8 cellular contexts compared by ENCODE assay signal in the genomic region with DNA sequence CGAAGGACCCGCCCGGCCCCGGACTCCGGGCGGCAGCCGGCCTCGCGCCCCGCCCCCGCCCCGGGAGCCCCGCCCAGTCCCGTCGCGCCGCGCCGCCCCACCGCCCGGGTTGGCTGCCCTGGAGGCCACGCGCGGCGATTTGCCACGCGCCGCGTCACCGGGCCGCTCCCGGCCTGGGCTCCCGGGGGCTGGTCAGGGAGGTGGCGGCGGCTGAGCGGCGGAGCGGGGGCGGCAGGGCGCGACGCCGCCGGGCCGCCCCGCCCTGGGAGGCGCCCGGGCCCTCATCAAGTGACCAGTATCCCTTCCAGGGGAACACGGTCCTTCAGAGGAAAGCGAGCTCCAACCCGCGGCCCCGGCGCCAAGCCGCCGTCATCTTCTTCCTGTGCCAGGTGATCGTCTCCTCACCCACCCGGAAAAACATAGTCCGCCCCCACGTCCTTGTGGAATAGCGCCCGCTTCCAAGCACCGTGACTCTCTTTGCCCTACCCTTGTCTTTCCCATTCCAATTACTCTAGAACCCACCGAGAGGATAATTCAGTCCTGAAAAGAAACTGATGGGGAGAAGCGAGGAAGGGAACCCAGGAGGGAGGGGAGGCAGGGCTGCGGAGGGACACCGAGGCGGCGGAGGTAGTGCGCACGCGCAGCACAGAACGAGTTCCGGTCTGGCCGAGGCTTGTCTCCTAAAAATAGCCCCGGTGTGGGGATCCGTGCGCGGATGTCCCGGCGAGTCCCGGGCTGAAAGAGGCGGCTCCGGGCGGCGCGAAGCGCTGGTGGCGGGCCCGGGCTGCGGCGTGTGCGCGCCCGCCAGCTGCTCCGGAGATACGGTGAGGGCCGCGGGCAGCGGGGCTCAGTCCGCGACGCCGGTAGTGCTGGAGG. TPM values are rescaled to one million over a fixed set of nuclear protein-coding genes. Genes with fewer than 3 reads are reported as not detected.
DNase-seq lines count a peak whose midpoint lies in the region; ATAC-seq, FAIRE-seq and TF ChIP-seq lines count a peak whose summit lies in the region.

A gene (plus strand): TSS at position 704 of the 876 bp plus-strand sequence. CDS start 67,136 bp downstream, outside the sequence.

- peaks cover 6 to 35% (median 29%) of the 10 kb centered on the region in 11 experiments; a peak in 16 of 22 replicates for H4K20me1 ChIP-seq in BLaER1 treated with 17β-estradiol and CSF1 and Interleukin-3, amounts not matched to agents 10 nM and 100 nM
- peaks cover 9% of the 10 kb centered on the region; the same call in 1 of the 2 replicates for H4K20me1 ChIP-seq in HepG2 (ENCODE audit: insufficient read depth, low read length)

- peaks cover 42% of the 10 kb centered on the region for H3K79me2 ChIP-seq in HepG2 (ENCODE audit: insufficient read depth, low read length)

- FAIRE-seq in HepG2 (lab: Jason Lieb, UNC): no peak

- peak within 1 kb of the TSS; percentile 93 to 99 (median 96) for H3K9ac ChIP-seq in BLaER1 treated with 17β-estradiol and CSF1 and Interleukin-3, amounts not matched to agents 10 nM and 100 nM
- H3K9ac ChIP-seq in HepG2 (ENCODE audit: insufficient read depth, low read depth, low read length): peak within 1 kb of the TSS; percentile 75

- peak within 1 kb of the TSS; percentile 95 to 99 (median 98) for H3K27ac ChIP-seq in BLaER1 treated with 17β-estradiol and CSF1 and Interleukin-3, amounts not matched to agents 10 nM and 100 nM
- H3K27ac ChIP-seq in HepG2 (ENCODE audit: extremely low read length, insufficient read depth, low read length): peak within 1 kb of the TSS; percentile 78

- no peak for TF ChIP-seq CTCF in HepG2 (CRISPR knock-in tag; IDR thresholded peaks at IDR 0.05)

- peak within 1 kb of the TSS; percentile 95 for H2AFZ ChIP-seq in HepG2 (ENCODE audit: low read length)

- BruUV-seq in HepG2 (replicated peaks; lab: Mats Ljungman, UMichigan): no TSS peak

- H3K27me3 ChIP-seq in BLaER1 treated with 17β-estradiol and CSF1 and Interleukin-3, amounts not matched to agents 10 nM and 100 nM: no peaks in the 10 kb centered on the region
- peaks cover 0 to 3% of the 10 kb centered on the region in 2 experiments; a peak in 2 of 5 replicates for H3K27me3 ChIP-seq in HepG2 (ENCODE audit: control insufficient read depth in 1 of 2, insufficient read depth in 2 of 2, low read length in 2 of 2)

- peaks cover 0 to 3% (median 2%) of the 10 kb centered on the region in 11 experiments; a peak in 4 of 22 replicates for H3K9me3 ChIP-seq in BLaER1 treated with 17β-estradiol and CSF1 and Interleukin-3, amounts not matched to agents 10 nM and 100 nM (replicated peaks in 1 of 11)
- no peaks in the 10 kb centered on the region for H3K9me3 ChIP-seq in HepG2 (ENCODE audit: low read length)

- peak; percentile 94 for DNase-seq in NCI-H82 (lab: John Stamatoyannopoulos, UW)
- DNase-seq in activated CD4-positive, alpha-beta T cell treated with anti-CD3 and anti-CD28 coated beads, Interleukin-2, amount 50 U/mL, for 48 hours: peak; percentile 93 to 94
- DNase-seq in dermis microvascular lymphatic vessel endothelial cell (ENCODE audit: low read depth in 2 of 2): peak; percentile 92 to 95
- peak; percentile 82 for DNase-seq in HepG2 (ENCODE audit: low spot score)
- peak; percentile 87 to 90 for DNase-seq in stimulated activated CD4-positive, alpha-beta T cell treated with anti-CD3 and anti-CD28 coated beads, Interleukin-2, amount 100 ng/mL, for 48 hours

- ATAC-seq in GM19351 (IDR thresholded peaks at IDR 0.05; ENCODE audit: unreplicated experiment): peak; percentile 59
- peak; percentile 56 for ATAC-seq in HG03520 (IDR thresholded peaks at IDR 0.05; ENCODE audit: unreplicated experiment)
- peak; percentile 81 for ATAC-seq in HepG2

- peak; percentile 64 to 79 for TF ChIP-seq POLR2A in HepG2 (IDR thresholded peaks at IDR 0.05; ENCODE audit: insufficient read depth in 1 of 2, low read depth in 2 of 2, low read length in 2 of 2)

- TF ChIP-seq EP300 in HepG2 (IDR thresholded peaks at IDR 0.05; ENCODE audit: low read depth in 2 of 2, low read length in 2 of 2) (no peak), HepG2 (CRISPR knock-in tag; IDR thresholded peaks at IDR 0.05; ENCODE audit: borderline replicate concordance) (peak; percentile 30; the same call in 1 of the 2 replicates)

- POLR2A ChIA-PET in HepG2 (lab: Yijun Ruan, JAX): interaction anchor here (0.6 to 3.3 kb wide), 5 partner anchors 40 to 168 kb away, joined by 3 to 13 read pairs (median 6); a partner anchor contains a TSS

- intact Hi-C loops in HepG2 (cut with micrococcal nuclease; ENCODE audit: unreplicated experiment): no loop called here

- peak within 1 kb of the TSS; percentile 82 to 98 (median 93) for H3K4me2 ChIP-seq in BLaER1 treated with 17β-estradiol and CSF1 and Interleukin-3, amounts not matched to agents 10 nM and 100 nM
- peak within 1 kb of the TSS; percentile 86 for H3K4me2 ChIP-seq in HepG2 (ENCODE audit: low read depth, low read length)

- 1% methylated on average over 23 of the region's 104 CpGs for WGBS in HepG2 (ENCODE audit: low lambda C conversion rate)

- in situ Hi-C loops in HepG2 (cut with HindIII; ENCODE audit: extremely low pct_ligation_motif_present, low pct_unique_long_range_greater_than_20kb): loop anchor here (10.0 kb wide), 1 partner anchor 131 kb away; no protein-coding TSS in a partner anchor

- H3K36me3 ChIP-seq in BLaER1 treated with 17β-estradiol and CSF1 and Interleukin-3, amounts not matched to agents 10 nM and 100 nM: peaks cover 0 to 15% (median 6%) of the 10 kb centered on the region in 11 experiments; a peak in 15 of 22 replicates
- no peaks in the 10 kb centered on the region for H3K36me3 ChIP-seq in HepG2 (replicated peaks in 1 of 2; ENCODE audit: control insufficient read depth in 1 of 2, insufficient read depth in 2 of 2, low read length in 2 of 2)

- peaks cover 43 to 59% (median 49%) of the 10 kb centered on the region in 10 experiments for H3K4me1 ChIP-seq in BLaER1 treated with 17β-estradiol and CSF1 and Interleukin-3, amounts not matched to agents 10 nM and 100 nM
- peaks cover 48% of the 10 kb centered on the region for H3K4me1 ChIP-seq in HepG2 (ENCODE audit: insufficient read depth, low read length)

- TF ChIP-seq RAD21 in HepG2 (CRISPR knock-in tag; IDR thresholded peaks at IDR 0.05): peak; percentile 40; the same call in 1 of the 2 replicates

- CTCF ChIA-PET in HepG2 (lab: Yijun Ruan, JAX; ENCODE audit: low intra/inter-chr PET ratio, low total read pairs): no interaction called here

- peak within 1 kb of the TSS; percentile 88 to 95 (median 92) for H3K4me3 ChIP-seq in BLaER1 treated with 17β-estradiol and CSF1 and Interleukin-3, amounts not matched to agents 10 nM and 100 nM
- peak within 1 kb of the TSS; percentile 86 to 97 (median 94) for H3K4me3 ChIP-seq in HepG2 (replicated peaks in 1 of 3; ENCODE audit: insufficient read depth in 1 of 3, low read depth in 2 of 3, low read length in 3 of 3)

TF ChIP-seq in HepG2, 621 proteins besides CTCF, POLR2A, EP300 and RAD21 (continues in another document):
- TF ChIP-seq ZNF558 (CRISPR knock-in tag; IDR thresholded peaks at IDR 0.05; ENCODE audit: borderline replicate concordance): no peak
- TF ChIP-seq ZNF367 (CRISPR knock-in tag; IDR thresholded peaks at IDR 0.05; ENCODE audit: borderline replicate concordance): 0 out of 2 replicates have a peak, but pooled peaks have one; percentile 53
- TF ChIP-seq ZC3H13 (CRISPR knock-in tag; IDR thresholded peaks at IDR 0.05): 0 out of 2 replicates have a peak, but pooled peaks have one; percentile 61
- TF ChIP-seq, protein P1, sequence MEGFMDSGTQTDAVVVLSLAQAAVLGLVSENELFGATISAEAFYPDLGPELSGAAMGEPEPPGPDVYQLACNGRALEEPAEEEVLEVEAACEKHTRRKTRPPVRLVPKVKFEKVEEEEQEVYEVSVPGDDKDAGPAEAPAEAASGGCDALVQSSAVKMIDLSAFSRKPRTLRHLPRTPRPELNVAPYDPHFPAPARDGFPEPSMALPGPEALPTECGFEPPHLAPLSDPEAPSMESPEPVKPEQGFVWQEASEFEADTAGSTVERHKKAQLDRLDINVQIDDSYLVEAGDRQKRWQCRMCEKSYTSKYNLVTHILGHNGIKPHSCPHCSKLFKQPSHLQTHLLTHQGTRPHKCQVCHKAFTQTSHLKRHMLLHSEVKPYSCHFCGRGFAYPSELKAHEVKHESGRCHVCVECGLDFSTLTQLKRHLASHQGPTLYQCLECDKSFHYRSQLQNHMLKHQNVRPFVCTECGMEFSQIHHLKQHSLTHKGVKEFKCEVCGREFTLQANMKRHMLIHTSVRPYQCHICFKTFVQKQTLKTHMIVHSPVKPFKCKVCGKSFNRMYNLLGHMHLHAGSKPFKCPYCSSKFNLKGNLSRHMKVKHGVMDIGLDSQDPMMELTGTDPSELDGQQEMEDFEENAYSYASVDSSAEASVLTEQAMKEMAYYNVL (CRISPR knock-in tag; IDR thresholded peaks at IDR 0.05; ENCODE audit: borderline replicate concordance): no peak

RNA-seq across cellular contexts. Expression of the gene that starts here (rescaled TPM):
- total RNA-seq in dermis microvascular lymphatic vessel endothelial cell (16.0 and 24.3 TPM in 2 replicates), HepG2 (2016; rRNA removed; fragmentation: Illumina TruSeq; extraction: Trizol) (15.2 and 17.4 TPM in 2 replicates)
- total RNA-seq in HepG2 (2016; cell fraction: cytosol; rRNA removed; fragmentation: Illumina TruSeq; extraction: Trizol; ENCODE audit: low read depth): 6.3 and 8.1 TPM in 2 replicates
- 13.7 and 16.9 TPM in 2 replicates for total RNA-seq in HepG2 (2016; cell fraction: insoluble cytoplasmic fraction; rRNA removed; fragmentation: Illumina TruSeq; extraction: Trizol)
- total RNA-seq in HepG2 (2016; cell fraction: membrane; rRNA removed; fragmentation: Illumina TruSeq; extraction: Trizol): 13.4 and 13.7 TPM in 2 replicates
- total RNA-seq in HepG2 (2016; cell fraction: nucleus; rRNA removed; fragmentation: Illumina TruSeq; extraction: Trizol): 30.8 and 34.3 TPM in 2 replicates
- polyA plus RNA-seq in HepG2 (2011; rRNA removed): 22.6 and 24.4 TPM in 2 replicates
- polyA plus RNA-seq in HepG2 (2011; cell fraction: cytosol; rRNA removed): 11.8 and 13.2 TPM in 2 replicates
- polyA plus RNA-seq in HepG2 (2011; cell fraction: nucleus; rRNA removed): 27.9 and 28.7 TPM in 2 replicates
- polyA plus RNA-seq in HepG2 (2012): 15.6 and 16.9 TPM in 2 replicates
- polyA plus RNA-seq in HepG2 (2016; cell fraction: cytosol; fragmentation: Illumina TruSeq; extraction: Trizol; ENCODE audit: low read depth): 2.1 and 3.3 TPM in 2 replicates
- polyA plus RNA-seq in HepG2 (2016; cell fraction: insoluble cytoplasmic fraction; fragmentation: Illumina TruSeq; extraction: Trizol; ENCODE audit: low read depth): 12.7 and 14.3 TPM in 2 replicates
- 4.4 and 4.7 TPM in 2 replicates for polyA plus RNA-seq in HepG2 (2016; cell fraction: membrane; fragmentation: Illumina TruSeq; extraction: Trizol; ENCODE audit: low read depth)
- polyA plus RNA-seq in HepG2 (2016; cell fraction: nucleus; fragmentation: Illumina TruSeq; extraction: Trizol; ENCODE audit: insufficient read depth, low read depth): 18.7 and 22.5 TPM in 2 replicates
- polyA minus RNA-seq in HepG2 (2011; rRNA and poly(A)+ RNA removed; ENCODE audit: low replicate concordance): 37.1 and 44.8 TPM in 2 replicates
- polyA minus RNA-seq in HepG2 (2011; cell fraction: cytosol; rRNA and poly(A)+ RNA removed): 18.9 and 22.9 TPM in 2 replicates
- 73.7 and 74.0 TPM in 2 replicates for polyA minus RNA-seq in HepG2 (2011; cell fraction: nucleus; rRNA and poly(A)+ RNA removed)

Comparison
In these comparisons a context has a peak if more than half of its experiments do, and no peak if none do; other contexts are left out.
1. Peak in every context shown above with its lines: DNase-seq, ATAC-seq, H3K4me3 ChIP-seq and H3K27ac ChIP-seq.